In genomic region chr13:27573265-27573664, GRCh38 we compare ENCODE assay signal across 1 cellular context.
TF ChIP-seq lines count a peak whose summit lies in the region.

No MANE protein-coding gene starts in this region.

TF ChIP-seq in WTC11, 78 proteins besides CTCF, POLR2A, EP300 and RAD21 (continued from another document):
- no peak for TF ChIP-seq E2F5 (CRISPR knock-in tag; IDR thresholded peaks at IDR 0.05)
- TF ChIP-seq SP1 (CRISPR knock-in tag; conservative IDR thresholded peaks at IDR 0.05), result no peak
- TF ChIP-seq SMAD3 (CRISPR knock-in tag; IDR thresholded peaks at IDR 0.05; ENCODE audit: borderline replicate concordance), result no peak
- TF ChIP-seq, protein P1, sequence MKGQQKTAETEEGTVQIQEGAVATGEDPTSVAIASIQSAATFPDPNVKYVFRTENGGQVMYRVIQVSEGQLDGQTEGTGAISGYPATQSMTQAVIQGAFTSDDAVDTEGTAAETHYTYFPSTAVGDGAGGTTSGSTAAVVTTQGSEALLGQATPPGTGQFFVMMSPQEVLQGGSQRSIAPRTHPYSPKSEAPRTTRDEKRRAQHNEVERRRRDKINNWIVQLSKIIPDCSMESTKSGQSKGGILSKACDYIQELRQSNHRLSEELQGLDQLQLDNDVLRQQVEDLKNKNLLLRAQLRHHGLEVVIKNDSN (CRISPR knock-in tag; IDR thresholded peaks at IDR 0.05), result no peak
